ENCODE assay signal across 8 cellular contexts in the genomic region with DNA sequence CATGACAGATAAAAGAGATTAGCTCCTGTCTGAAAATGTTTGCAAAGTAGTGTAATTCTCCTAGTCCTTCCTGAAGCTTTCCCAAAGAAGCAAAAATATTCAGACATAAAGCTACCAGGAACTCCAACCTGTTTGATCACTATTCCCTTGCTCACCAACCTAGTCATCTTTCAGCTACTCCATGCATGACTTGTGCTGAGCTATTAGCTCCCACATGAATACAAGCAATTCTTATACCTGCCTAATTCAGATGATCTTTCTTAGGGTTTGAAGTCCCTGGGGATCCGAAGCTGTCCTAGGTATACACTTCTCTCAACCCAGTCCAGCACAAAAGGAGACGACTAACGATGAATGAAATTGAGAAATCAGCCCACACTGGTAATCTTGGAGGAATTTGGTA. TPM values are rescaled to one million over a fixed set of nuclear protein-coding genes. Genes with fewer than 3 reads are reported as not detected.
DNase-seq lines count a peak whose midpoint lies in the region; ATAC-seq and TF ChIP-seq lines count a peak whose summit lies in the region.

No MANE protein-coding gene starts in this region.

- H2AFZ ChIP-seq in fibroblast of lung (ENCODE audit: low read length), result peak overlapping the region; percentile 81
- peak overlapping the region; percentile 93 for H2AFZ ChIP-seq in parathyroid adenoma

- H4K20me1 ChIP-seq in fibroblast of lung (ENCODE audit: control insufficient read depth, extremely low read depth, insufficient read depth, low read length), result no peaks in the 10 kb centered on the region

- peak overlapping the region; percentile 92 for H3K4me2 ChIP-seq in fibroblast of lung (ENCODE audit: extremely low read depth, insufficient read depth, low read length)
- peak overlapping the region; percentile 83 for H3K4me2 ChIP-seq in parathyroid adenoma (ENCODE audit: low read length)

- H3K4me1 ChIP-seq in fibroblast of lung (ENCODE audit: control insufficient read depth, extremely low read depth, insufficient read depth, low read length) (peaks cover 8% of the 10 kb centered on the region), parathyroid adenoma (peaks cover 14% of the 10 kb centered on the region)

- H3K36me3 ChIP-seq in fibroblast of lung (ENCODE audit: control insufficient read depth, insufficient read depth, low read length) (no peaks in the 10 kb centered on the region), parathyroid adenoma (ENCODE audit: control insufficient read depth, insufficient read depth, low read length) (no peaks in the 10 kb centered on the region)

- H3K27ac ChIP-seq in fibroblast of lung (ENCODE audit: insufficient read depth, low read length), result peak overlapping the region; percentile 91
- H3K27ac ChIP-seq in parathyroid adenoma, result peak overlapping the region; percentile 97

- H3K9ac ChIP-seq in fibroblast of lung (ENCODE audit: insufficient read depth, low read length), result peak overlapping the region; percentile 64
- H3K9ac ChIP-seq in parathyroid adenoma, result no peak overlapping the region

- H3K27me3 ChIP-seq in fibroblast of lung (ENCODE audit: control insufficient read depth, insufficient read depth, low read length) (no peaks in the 10 kb centered on the region), parathyroid adenoma (ENCODE audit: control insufficient read depth, insufficient read depth, low read length) (no peaks in the 10 kb centered on the region)

- DNase-seq in NCI-H146 treated with DMSO at 0.1 percent for 48 hours (lab: John Stamatoyannopoulos, UW; ENCODE audit: unreplicated experiment), result peak; percentile 3
- DNase-seq in NCI-H146 (lab: John Stamatoyannopoulos, UW), result no peak
- DNase-seq in SK-N-DZ (ENCODE audit: low spot score), result peak; percentile 7
- DNase-seq in fibroblast of lung (ENCODE audit: low read depth in 2 of 2), result peak in 1 of 2 donors; percentile 39
- no peak for DNase-seq in hepatic stellate cell (ENCODE audit: low spot score)
- no peak for DNase-seq in DMS 273 (lab: John Stamatoyannopoulos, UW; ENCODE audit: unreplicated experiment)

- TF ChIP-seq CTCF in fibroblast of lung (conservative IDR thresholded peaks at IDR 0.05 in 1 of 2, IDR thresholded peaks at IDR 0.05 in 1 of 2; ENCODE audit: low read depth in 1 of 2, low read length in 2 of 2) (no peak), parathyroid adenoma (IDR thresholded peaks at IDR 0.05) (no peak)

- no peaks in the 10 kb centered on the region for H3K79me2 ChIP-seq in fibroblast of lung (ENCODE audit: control insufficient read depth, insufficient read depth, low read length)
- no peaks in the 10 kb centered on the region for H3K79me2 ChIP-seq in parathyroid adenoma

- H3K4me3 ChIP-seq in fibroblast of lung (replicated peaks in 1 of 4; ENCODE audit: control extremely low read depth in 1 of 4, insufficient read depth in 1 of 4, low read depth in 3 of 4, low read length in 4 of 4) (peak overlapping the region; percentile 42 to 83 (median 71)), parathyroid adenoma (ENCODE audit: low read depth, low read length) (peak overlapping the region; percentile 70)

- no peaks in the 10 kb centered on the region for H3K9me3 ChIP-seq in fibroblast of lung (ENCODE audit: control insufficient read depth, insufficient read depth, low read depth, low read length)
- H3K9me3 ChIP-seq in parathyroid adenoma (ENCODE audit: control insufficient read depth, low read length), result no peaks in the 10 kb centered on the region

- no peak for ATAC-seq in HG03354 (IDR thresholded peaks at IDR 0.05; ENCODE audit: poor library complexity, severe bottlenecking, unreplicated experiment)

RNA-seq across cellular contexts. Expression of gene PTGR2, which starts 0.7 kb away (rescaled TPM):
- 4.6 and 14.3 TPM in 2 replicates for polyA plus RNA-seq in SK-N-DZ (2014; cell fraction: cytosol; rRNA removed)
- polyA plus RNA-seq in SK-N-DZ (2014; cell fraction: nucleus; rRNA removed), result 6.9 and 7.2 TPM in 2 replicates
- total RNA-seq in fibroblast of lung, result 7.2 and 7.9 TPM in 2 replicates
- 5.6 and 5.7 TPM in 2 replicates for polyA plus RNA-seq in fibroblast of lung
- 3.3 and 5.2 TPM in 2 replicates for polyA plus RNA-seq in fibroblast of lung (2012)
- 0.07 and 0.27 TPM in 2 replicates for polyA minus RNA-seq in fibroblast of lung (ENCODE audit: low replicate concordance)

RNA-seq across cellular contexts. Expression of gene ZNF410, which starts 35.7 kb away (rescaled TPM):
- polyA plus RNA-seq in SK-N-DZ (2014; cell fraction: cytosol; rRNA removed), result 55.2 and 58.4 TPM in 2 replicates
- polyA plus RNA-seq in SK-N-DZ (2014; cell fraction: nucleus; rRNA removed), result 38.1 and 45.9 TPM in 2 replicates
- 71.4 and 80.4 TPM in 2 replicates for total RNA-seq in fibroblast of lung
- polyA plus RNA-seq in fibroblast of lung, result 45.7 and 46.5 TPM in 2 replicates
- polyA plus RNA-seq in fibroblast of lung (2012), result 28.2 and 30.2 TPM in 2 replicates
- polyA minus RNA-seq in fibroblast of lung (ENCODE audit: low replicate concordance), result 36.3 and 53.6 TPM in 2 replicates

Comparison
In these comparisons a context has a peak if more than half of its experiments do, and no peak if none do; other contexts are left out.
1. DNase-seq: peak in NCI-H146 treated with DMSO at 0.1 percent for 48 hours (single experiment) and SK-N-DZ (single experiment); none in NCI-H146 (single experiment), hepatic stellate cell (single experiment) and DMS 273 (single experiment).